9 cellular contexts compared by ENCODE assay signal in genomic region chr9:92807757-92808725, GRCh38. TPM values are rescaled to one million over a fixed set of nuclear protein-coding genes. Genes with fewer than 3 reads are reported as not detected.
DNase-seq lines count a peak whose midpoint lies in the region; ATAC-seq and TF ChIP-seq lines count a peak whose summit lies in the region.
"Had no signal": no experiment of that assay in that cellular context is flagged by ENCODE, and none has a peak within 500 bp of the region (broad histone marks: within the 10 kb centered on the region; RNA-seq: fewer than 3 reads in every experiment).

No MANE protein-coding gene starts in this region.

- H3K79me2 ChIP-seq in GM23248 (ENCODE audit: insufficient read depth) (no peaks in the 10 kb centered on the region), OCI-LY7 (ENCODE audit: insufficient read depth, low read depth, low read length) (no peaks in the 10 kb centered on the region)

- TF ChIP-seq POLR2A in body of pancreas (IDR thresholded peaks at IDR 0.05): no peak

- peak; percentile 16 for DNase-seq in GM23248
- DNase-seq in OCI-LY7 (ENCODE audit: low spot score): no peak
- peak in 1 of 4 donors; percentile 15 for DNase-seq in body of pancreas
- DNase-seq in psoas muscle: peak in 1 of 2 donors; percentile 53
- DNase-seq in NAMALWA (ENCODE audit: low spot score): no peak
- no peak for DNase-seq in LoVo (ENCODE audit: low spot score)
- no peak for DNase-seq in iPS-NIHi7 (ENCODE audit: extremely low spot score)

- H3K9me2 ChIP-seq in GM23248 (ENCODE audit: insufficient read depth) (no peaks in the 10 kb centered on the region), OCI-LY7 (ENCODE audit: insufficient read depth, low read length) (no peaks in the 10 kb centered on the region)

- no TSS peak for BruUV-seq in OCI-LY7 (replicated peaks; lab: Mats Ljungman, UMichigan)

- no peaks in the 10 kb centered on the region for H4K20me1 ChIP-seq in GM23248 (ENCODE audit: insufficient read depth)
- H4K20me1 ChIP-seq in OCI-LY7 (ENCODE audit: insufficient read depth, low read length): no peaks in the 10 kb centered on the region

- H3K4me3 ChIP-seq in GM23248 (no peak overlapping the region), OCI-LY7 (ENCODE audit: low read depth, low read length, poor library complexity, severe bottlenecking) (no peak overlapping the region), body of pancreas (no peak overlapping the region), psoas muscle (peak overlapping the region; percentile 40)

- H3K27ac ChIP-seq in GM23248: no peak overlapping the region
- no peak overlapping the region for H3K27ac ChIP-seq in OCI-LY7 (ENCODE audit: low read depth, low read length, poor library complexity, severe bottlenecking)
- no peak overlapping the region for H3K27ac ChIP-seq in body of pancreas
- no peak overlapping the region for H3K27ac ChIP-seq in psoas muscle
- H3K27ac ChIP-seq: cardiac muscle cell had no signal

- in situ Hi-C loops in GM23248 (cut with MboI): no loop called here

- peak; percentile 21 for ATAC-seq in body of pancreas
- peak; percentile 31 to 56 (median 50) for ATAC-seq in psoas muscle
- no peak for ATAC-seq in GM19328 (IDR thresholded peaks at IDR 0.05; ENCODE audit: unreplicated experiment)

- H3F3A ChIP-seq in GM23248 (ENCODE audit: insufficient read depth): no peaks in the 10 kb centered on the region

- 6% methylated on average over 52 to 73 of the region's 76 CpGs for WGBS in GM23248 (ENCODE audit: low coverage in 1 of 2, low lambda C conversion rate in 2 of 2, missing lambda C conversion rate in 2 of 2), 2 experiments
- 3 to 5% methylated on average over 3 to 76 of the region's 76 CpGs for WGBS in body of pancreas, 2 donors
- WGBS in psoas muscle, 3 donors: 1 to 2% (median 2%) methylated on average over 70 to 76 of the region's 76 CpGs

- H2AFZ ChIP-seq in GM23248 (no peak overlapping the region), OCI-LY7 (ENCODE audit: low read length) (no peak overlapping the region)

- H3K9ac ChIP-seq in GM23248: no peak overlapping the region

- H3K9me3 ChIP-seq in GM23248 (ENCODE audit: low read depth): no peaks in the 10 kb centered on the region
- H3K9me3 ChIP-seq in OCI-LY7 (ENCODE audit: low read length): no peaks in the 10 kb centered on the region
- no peaks in the 10 kb centered on the region for H3K9me3 ChIP-seq in body of pancreas
- H3K9me3 ChIP-seq in psoas muscle: no peaks in the 10 kb centered on the region

- H3K36me3 ChIP-seq in GM23248 (ENCODE audit: low read depth) (no peaks in the 10 kb centered on the region), OCI-LY7 (ENCODE audit: insufficient read depth, low read length) (no peaks in the 10 kb centered on the region), body of pancreas (replicated peaks in 1 of 2; ENCODE audit: insufficient read depth in 1 of 2, low read depth in 2 of 2) (no peaks in the 10 kb centered on the region), psoas muscle (ENCODE audit: insufficient read depth in 1 of 2, low read depth in 1 of 2) (no peaks in the 10 kb centered on the region)
- H3K36me3 ChIP-seq: cardiac muscle cell had no signal

- TF ChIP-seq CTCF in OCI-LY7 (conservative IDR thresholded peaks at IDR 0.05; ENCODE audit: low read length) (no peak), body of pancreas (IDR thresholded peaks at IDR 0.05) (no peak), psoas muscle (IDR thresholded peaks at IDR 0.05) (no peak)

- H3K27me3 ChIP-seq in GM23248 (replicated peaks; ENCODE audit: insufficient read depth) (peaks cover 87% of the 10 kb centered on the region), body of pancreas (peaks cover 0 to 41% of the 10 kb centered on the region in 2 donors), psoas muscle (ENCODE audit: insufficient read depth in 3 of 3, low read length in 2 of 3) (peaks cover 0 to 96% (median 39%) of the 10 kb centered on the region in 3 donors)

- POLR2A ChIA-PET in OCI-LY7 (lab: Charles Lee): interaction anchor here (0.6 kb wide), 1 partner anchor 253 kb away, joined by 5 read pairs; no protein-coding TSS in a partner anchor

- H3K4me1 ChIP-seq in GM23248 (ENCODE audit: insufficient read depth): no peaks in the 10 kb centered on the region
- H3K4me1 ChIP-seq in OCI-LY7 (ENCODE audit: insufficient read depth, low read length, poor library complexity, severe bottlenecking): peaks cover 3% of the 10 kb centered on the region
- peaks cover 28% of the 10 kb centered on the region for H3K4me1 ChIP-seq in body of pancreas
- peaks cover 24% of the 10 kb centered on the region for H3K4me1 ChIP-seq in psoas muscle

- H3K4me2 ChIP-seq in GM23248 (ENCODE audit: unreplicated experiment) (no peak overlapping the region), OCI-LY7 (ENCODE audit: low read length) (peak overlapping the region; percentile 48; the same call in 1 of the 2 replicates)

- intact Hi-C loops in OCI-LY7 (cut with micrococcal nuclease; ENCODE audit: unreplicated experiment): no loop called here
- intact Hi-C loops in body of pancreas (cut with DNase I): no loop called here
- intact Hi-C loops in psoas muscle (cut with DNase I): no loop called here

- CTCF ChIA-PET in OCI-LY7 (lab: Charles Lee; ENCODE audit: unreplicated experiment): no interaction called here

RNA-seq across cellular contexts. Expression of gene BICD2, which starts 43.4 kb away (rescaled TPM):
- 45.0 and 53.5 TPM in 2 replicates for total RNA-seq in GM23248 (2014; rRNA removed; shearing (Covaris generic))
- polyA plus RNA-seq in GM23248 (2016; fragmentation: Nextera tagmentation; extraction: Ambion mirVana): 25.6 and 27.5 TPM in 2 replicates
- 71.0 and 71.7 TPM in 2 replicates for total RNA-seq in OCI-LY7 (2014; rRNA removed; shearing (Covaris generic))
- total RNA-seq in OCI-LY7 (2022): 46.5 and 53.9 TPM in 2 replicates
- total RNA-seq in body of pancreas: 10 to 100 TPM; 16.1 to 16.8 TPM
- 10 to 100 TPM; 21.6 to 32.1 (median 26.0) TPM for total RNA-seq in psoas muscle
- polyA plus RNA-seq in psoas muscle: 10 to 100 TPM; 22.4 to 44.4 (median 43.6) TPM
